In the genomic region with DNA sequence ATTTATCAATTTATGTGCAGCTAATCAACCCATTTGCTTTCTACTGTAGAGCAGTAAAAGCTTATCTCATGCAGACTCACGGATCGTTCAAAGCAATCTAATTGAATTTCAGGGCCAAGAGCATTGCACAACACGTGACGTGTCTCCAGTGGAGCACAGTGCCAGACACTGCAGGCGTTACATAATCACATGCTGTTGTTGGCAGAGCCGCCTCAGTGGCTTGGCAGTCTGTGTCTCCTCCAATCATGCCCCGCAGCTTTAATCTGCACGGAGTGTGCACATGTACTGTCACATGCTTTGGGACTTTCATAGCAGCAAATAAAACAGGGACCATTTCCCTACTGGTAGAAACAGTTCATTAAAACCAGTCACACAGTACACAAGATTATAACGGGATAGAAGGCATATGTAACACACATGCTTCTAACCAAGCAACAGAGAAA, we compare ENCODE assay signal across 8 cellular contexts.
DNase-seq lines count a peak whose midpoint lies in the region; ATAC-seq and TF ChIP-seq lines count a peak whose summit lies in the region.

No MANE protein-coding gene starts in this region.

- peaks cover 5% of the 10 kb centered on the region for H3K79me1 ChIP-seq in mesenchymal stem cell (replicated peaks; ENCODE audit: low read length, poor library complexity, severe bottlenecking)

- peaks cover 44% of the 10 kb centered on the region for H3K36me3 Mint-ChIP-seq in activated T-cell treated with anti-CD3 and anti-CD28 coated beads, Interleukin-2, amount 50 U/mL, for 4 hours (ENCODE audit: insufficient read depth)

- H3K4me1 ChIP-seq in mesenchymal stem cell (ENCODE audit: control insufficient read depth, insufficient read depth, low read depth, low read length): peaks cover 2% of the 10 kb centered on the region
- no peaks in the 10 kb centered on the region for H3K4me1 ChIP-seq in aorta (ENCODE audit: control insufficient read depth in 1 of 2, insufficient read depth in 2 of 2, low read length in 2 of 2)

- no peak overlapping the region for H2BK12ac ChIP-seq in mesenchymal stem cell (ENCODE audit: low read length in 2 of 2)

- no peak for TF ChIP-seq CTCF in AG04450 (IDR thresholded peaks at IDR 0.05; ENCODE audit: low read depth, low read length)

- H3K4me2 ChIP-seq in mesenchymal stem cell (ENCODE audit: low read length, poor library complexity, severe bottlenecking): no peak overlapping the region

- H3K9me3 Mint-ChIP-seq in activated T-cell treated with anti-CD3 and anti-CD28 coated beads, Interleukin-2, amount 50 U/mL, for 4 hours: peaks cover 27% of the 10 kb centered on the region

- H3K4me1 Mint-ChIP-seq in activated T-cell treated with anti-CD3 and anti-CD28 coated beads, Interleukin-2, amount 50 U/mL, for 4 hours (ENCODE audit: low read depth): peaks cover 16% of the 10 kb centered on the region

- no peak overlapping the region for H3K18ac ChIP-seq in mesenchymal stem cell (ENCODE audit: low read depth in 1 of 2, low read length in 2 of 2)

- no peak overlapping the region for H4K8ac ChIP-seq in mesenchymal stem cell (ENCODE audit: low read length)

- no peak overlapping the region for H2AK5ac ChIP-seq in mesenchymal stem cell (ENCODE audit: low read length, severe bottlenecking)

- intact Hi-C loops in aorta (cut with DNase I): loop anchor here in 1 of 2 donors (5.0 kb wide), 1 partner anchor 411 kb away; no protein-coding TSS in a partner anchor

- H2BK5ac ChIP-seq in mesenchymal stem cell (ENCODE audit: low read depth, low read length, poor library complexity, severe bottlenecking): no peak overlapping the region

- no peaks in the 10 kb centered on the region for H3K27me3 ChIP-seq in AG04450 (ENCODE audit: control insufficient read depth, insufficient read depth, low read length)
- H3K27me3 ChIP-seq in mesenchymal stem cell (ENCODE audit: control insufficient read depth in 1 of 2, insufficient read depth in 1 of 2, low read length in 2 of 2): no peaks in the 10 kb centered on the region
- no peaks in the 10 kb centered on the region for H3K27me3 ChIP-seq in aorta (ENCODE audit: control insufficient read depth in 1 of 2, insufficient read depth in 2 of 2, low read length in 1 of 2)

- peaks cover 2% of the 10 kb centered on the region; the same call in 1 of the 2 replicates for H3K9me3 ChIP-seq in AG04450 (ENCODE audit: control insufficient read depth, insufficient read depth, low read length)
- H3K9me3 ChIP-seq in mesenchymal stem cell (ENCODE audit: control insufficient read depth, low read length): peaks cover 15% of the 10 kb centered on the region
- peaks cover 2% of the 10 kb centered on the region for H3K9me3 ChIP-seq in aorta (ENCODE audit: control insufficient read depth, low read length)

- no peak overlapping the region for H3K23ac ChIP-seq in mesenchymal stem cell (ENCODE audit: low read length in 2 of 2)

- H3K27me3 Mint-ChIP-seq in activated T-cell treated with anti-CD3 and anti-CD28 coated beads, Interleukin-2, amount 50 U/mL, for 4 hours (ENCODE audit: low read depth): no peaks in the 10 kb centered on the region

- no peak overlapping the region for H3K4ac ChIP-seq in mesenchymal stem cell (ENCODE audit: low read depth in 1 of 2, low read length in 2 of 2)

- H3K27ac ChIP-seq in AG04450 (ENCODE audit: low read depth, low read length) (no peak overlapping the region), mesenchymal stem cell (ENCODE audit: low read length, poor library complexity, severe bottlenecking) (no peak overlapping the region), aorta (ENCODE audit: low read depth in 1 of 2, low read length in 2 of 2) (no peak overlapping the region)

- H3K4me3 Mint-ChIP-seq in activated T-cell treated with anti-CD3 and anti-CD28 coated beads, Interleukin-2, amount 50 U/mL, for 4 hours: no peak overlapping the region

- 74% methylated on average over 9 of the region's 9 CpGs for WGBS in mesenchymal stem cell
- WGBS in aorta, 2 donors: 2% methylated on average over 9 of the region's 9 CpGs

- H2AFZ ChIP-seq in mesenchymal stem cell (ENCODE audit: low read depth, low read length): no peak overlapping the region

- DNase-seq in AG04450 (ENCODE audit: low read depth, low spot score) (peak; percentile 75), NCI-H2081 treated with DMSO at 0.1 percent for 48 hours (lab: John Stamatoyannopoulos, UW) (peak; percentile 38), dermis microvascular lymphatic vessel endothelial cell (ENCODE audit: low read depth in 2 of 2) (peak; percentile 38 to 92), mesenchymal stem cell (peak; percentile 79), aorta (peak; percentile 90 to 93)
- no peak for DNase-seq in activated T-cell treated with anti-CD3 and anti-CD28 coated beads, Interleukin-2, amount 50 U/mL, for 4 hours

- H2BK15ac ChIP-seq in mesenchymal stem cell (ENCODE audit: low read depth, poor library complexity, severe bottlenecking): no peak overlapping the region

- no peak overlapping the region for H2BK120ac ChIP-seq in mesenchymal stem cell (ENCODE audit: low read depth, low read length)

- H3K4me3 ChIP-seq in AG04450 (ENCODE audit: low read depth, low read length) (no peak overlapping the region), mesenchymal stem cell (ENCODE audit: insufficient read depth in 1 of 2, low read depth in 1 of 2, low read length in 2 of 2) (no peak overlapping the region), aorta (ENCODE audit: low read length in 2 of 2) (no peak overlapping the region)

- CTCF ChIA-PET in AG04450 (lab: Charles Lee): interaction anchor here (1.3 to 2.3 kb wide), 2 partner anchors 178 to 404 kb away, joined by 3 to 18 read pairs; no protein-coding TSS in a partner anchor

- ATAC-seq in aorta (ENCODE audit: low FRiP score): peak; percentile 99
- ATAC-seq in activated T-cell treated with anti-CD3 and anti-CD28 coated beads, Interleukin-2, amount 50 U/mL, for 4 hours: no peak
- no peak for ATAC-seq in HG02571 (IDR thresholded peaks at IDR 0.05; ENCODE audit: unreplicated experiment)
- no peak for ATAC-seq in HG02981 (IDR thresholded peaks at IDR 0.05; ENCODE audit: unreplicated experiment)

- H4K91ac ChIP-seq in mesenchymal stem cell (ENCODE audit: low read length): peak overlapping the region; percentile 71

- H3K9ac ChIP-seq in mesenchymal stem cell (ENCODE audit: low read length): peak overlapping the region; percentile 71

- H3K36me3 ChIP-seq in mesenchymal stem cell (ENCODE audit: control insufficient read depth in 1 of 2, insufficient read depth in 2 of 2, low read depth in 1 of 2, low read length in 2 of 2) (peaks cover 0 to 3% of the 10 kb centered on the region in 2 experiments), aorta (ENCODE audit: control insufficient read depth in 1 of 2, insufficient read depth in 2 of 2, low read length in 1 of 2) (no peaks in the 10 kb centered on the region)

- H3K14ac ChIP-seq in mesenchymal stem cell (ENCODE audit: low read length in 2 of 2): no peak overlapping the region

- POLR2A ChIA-PET in AG04450 (lab: Yijun Ruan, JAX): no interaction called here
